23 cellular contexts compared by ENCODE assay signal in the genomic region with DNA sequence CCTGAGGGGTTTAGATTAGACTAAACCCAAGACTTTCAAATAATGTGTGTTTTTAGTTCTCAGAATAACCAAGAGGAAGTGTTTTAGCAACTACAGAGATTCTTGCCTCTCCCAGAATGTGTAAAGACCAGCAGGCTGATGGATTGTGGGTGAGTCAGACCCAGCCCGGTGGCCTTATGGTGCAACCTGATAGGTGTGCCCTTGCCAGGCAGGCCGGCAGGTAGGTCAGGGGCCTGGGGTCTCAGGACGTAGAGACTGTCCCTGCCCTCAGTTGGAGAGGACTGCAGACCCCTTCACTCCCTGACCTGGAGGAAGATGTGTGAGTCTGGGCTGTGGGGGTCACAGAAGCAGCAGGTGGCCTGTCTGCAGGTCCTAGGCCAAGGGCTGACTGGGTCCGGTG.
"Had no signal": no experiment of that assay in that cellular context is flagged by ENCODE, and none has a peak within 500 bp of the region (broad histone marks: within the 10 kb centered on the region; RNA-seq: fewer than 3 reads in every experiment).

No MANE protein-coding gene starts in this region.

- FAIRE-seq: endometrium had no signal

- H3K36me3 ChIP-seq: gastroesophageal sphincter, upper lobe of left lung had no signal

- ATAC-seq: activated naive CD8-positive, alpha-beta T cell treated with anti-CD3 and anti-CD28 coated beads, Interleukin-2, amount 50 U/mL, for 24 hours; gastroesophageal sphincter had no signal

- H3K36me3 Mint-ChIP-seq: activated naive CD4-positive, alpha-beta T cell treated with anti-CD3 and anti-CD28 coated beads, Interleukin-2, amount 10 ng/mL, durations not matched to agents 7 days and 5 days; brain; immature natural killer cell had no signal

- DNase-seq: activated CD4-positive, alpha-beta memory T cell treated with anti-CD3 and anti-CD28 coated beads, Interleukin-2, amount 10 ng/mL, durations not matched to agents 7 days and 5 days; activated CD4-positive, alpha-beta T cell treated with anti-CD3 and anti-CD28 coated beads for 48 hours; activated CD4-positive, CD25-positive, alpha-beta regulatory T cell; activated naive CD4-positive, alpha-beta T cell treated with anti-CD3 and anti-CD28 coated beads, Interleukin-2, amount 10 ng/mL, durations not matched to agents 7 days and 5 days; activated naive CD8-positive, alpha-beta T cell treated with anti-CD3 and anti-CD28 coated beads, Interleukin-2, amount 50 U/mL, for 24 hours; activated T-cell treated with anti-CD3 and anti-CD28 coated beads, Interleukin-2, amount 50 U/mL, for 24 hours; anterior cingulate cortex; cortex of kidney; immature natural killer cell; kidney glomerular epithelial cell; mesendoderm; retina; stimulated activated CD4-positive, alpha-beta T cell treated with anti-CD3 and anti-CD28 coated beads, Interleukin-15, amount 100 ng/mL, for 24 hours; stimulated activated CD4-positive, alpha-beta T cell treated with anti-CD3 and anti-CD28 coated beads, Interleukin-2, amount 100 ng/mL, for 48 hours; T1000; testis; upper lobe of left lung had no signal

- H3K4me3 Mint-ChIP-seq: activated CD4-positive, alpha-beta memory T cell treated with anti-CD3 and anti-CD28 coated beads, Interleukin-2, amount 10 ng/mL, durations not matched to agents 7 days and 5 days; activated naive CD4-positive, alpha-beta T cell treated with anti-CD3 and anti-CD28 coated beads, Interleukin-2, amount 10 ng/mL, durations not matched to agents 7 days and 5 days; activated naive CD8-positive, alpha-beta T cell treated with anti-CD3 and anti-CD28 coated beads, Interleukin-2, amount 50 U/mL, for 24 hours; activated T-cell treated with anti-CD3 and anti-CD28 coated beads, Interleukin-2, amount 50 U/mL, for 24 hours; central memory CD8-positive, alpha-beta T cell; immature natural killer cell; nephron had no signal

- H3K27ac Mint-ChIP-seq: activated CD4-positive, alpha-beta memory T cell treated with anti-CD3 and anti-CD28 coated beads, Interleukin-2, amount 10 ng/mL, durations not matched to agents 7 days and 5 days; activated naive CD4-positive, alpha-beta T cell treated with anti-CD3 and anti-CD28 coated beads, Interleukin-2, amount 10 ng/mL, durations not matched to agents 7 days and 5 days; activated naive CD8-positive, alpha-beta T cell treated with anti-CD3 and anti-CD28 coated beads, Interleukin-2, amount 50 U/mL, for 24 hours; activated T-cell treated with anti-CD3 and anti-CD28 coated beads, Interleukin-2, amount 50 U/mL, for 24 hours; nephron had no signal

- H3K4me1 Mint-ChIP-seq: activated naive CD4-positive, alpha-beta T cell treated with anti-CD3 and anti-CD28 coated beads, Interleukin-2, amount 10 ng/mL, durations not matched to agents 7 days and 5 days; activated naive CD8-positive, alpha-beta T cell treated with anti-CD3 and anti-CD28 coated beads, Interleukin-2, amount 50 U/mL, for 24 hours; central memory CD8-positive, alpha-beta T cell; immature natural killer cell had no signal

- H3K4me3 ChIP-seq: gastroesophageal sphincter, skin epidermis, testis, upper lobe of left lung had no signal

- H3K4me1 ChIP-seq: gastroesophageal sphincter, testis, upper lobe of left lung had no signal

- H3K9me3 Mint-ChIP-seq: activated CD4-positive, alpha-beta memory T cell treated with anti-CD3 and anti-CD28 coated beads, Interleukin-2, amount 10 ng/mL, durations not matched to agents 7 days and 5 days had no signal

- H3K27me3 Mint-ChIP-seq: activated CD4-positive, alpha-beta memory T cell treated with anti-CD3 and anti-CD28 coated beads, Interleukin-2, amount 10 ng/mL, durations not matched to agents 7 days and 5 days; activated T-cell treated with anti-CD3 and anti-CD28 coated beads, Interleukin-2, amount 50 U/mL, for 24 hours had no signal

- H3K9me3 ChIP-seq: gastroesophageal sphincter, testis, upper lobe of left lung had no signal

- H3K27me3 ChIP-seq: testis, upper lobe of left lung had no signal

- H3K27ac ChIP-seq: gastroesophageal sphincter, skin epidermis, testis, upper lobe of left lung had no signal
